1 cellular context compared by ENCODE assay signal in the genomic region with DNA sequence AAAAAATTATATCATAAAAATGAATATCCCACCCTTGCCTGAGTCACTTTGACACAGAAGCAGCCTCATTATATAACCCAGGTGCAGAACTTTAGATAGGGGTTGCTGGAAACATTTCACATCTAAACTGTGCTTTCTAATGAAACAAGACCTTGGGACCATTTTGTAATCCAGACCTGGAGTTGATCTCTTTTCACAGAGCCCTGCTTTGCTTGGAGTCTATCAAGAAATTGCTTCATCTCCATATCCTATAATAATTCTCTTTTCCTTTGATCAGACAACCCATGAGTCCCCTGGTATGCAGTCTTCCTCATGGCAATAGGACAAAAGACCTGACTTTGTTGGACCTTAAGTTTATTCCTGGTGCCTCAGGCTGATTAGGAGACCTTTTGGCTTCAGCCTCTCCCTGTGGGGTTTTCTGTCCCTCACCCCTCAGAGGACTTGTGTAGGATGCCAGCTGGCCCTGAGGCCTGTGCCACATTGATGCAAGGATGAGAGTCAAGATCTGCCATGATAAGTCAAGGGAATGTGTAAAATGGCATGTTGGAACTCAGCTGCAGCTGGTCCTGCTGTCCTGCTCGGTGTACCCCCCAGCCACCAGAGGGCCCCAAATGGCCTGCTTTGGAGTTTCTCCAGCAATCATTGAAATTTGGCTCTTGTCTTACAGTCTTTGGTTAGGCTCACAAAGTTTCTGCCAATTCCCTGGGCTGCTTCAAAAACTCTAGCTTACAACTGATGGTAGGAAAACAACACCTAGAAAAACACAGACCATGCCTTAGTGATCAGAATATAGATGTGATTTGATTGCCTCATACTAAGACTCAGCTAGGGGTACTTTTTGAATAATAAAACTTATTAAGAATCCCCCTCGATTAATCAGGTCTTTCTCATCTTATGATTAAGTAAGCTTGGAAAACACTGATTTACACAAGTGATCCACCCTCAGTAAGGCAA.
TF ChIP-seq lines count a peak whose summit lies in the region.

No MANE protein-coding gene starts in this region.

TF ChIP-seq in GM23338, 12 proteins besides CTCF, POLR2A, EP300 and RAD21 (continued from another document):
- no peak for TF ChIP-seq ZNF462 (CRISPR knock-in tag; IDR thresholded peaks at IDR 0.05)
- TF ChIP-seq ZNF114 (CRISPR knock-in tag; IDR thresholded peaks at IDR 0.05): no peak
- TF ChIP-seq EZH2phosphoT487 (IDR thresholded peaks at IDR 0.05; ENCODE audit: unreplicated experiment): no peak
- no peak for TF ChIP-seq POLR2AphosphoS5 (IDR thresholded peaks at IDR 0.05; ENCODE audit: low read depth)
- TF ChIP-seq, protein P1, sequence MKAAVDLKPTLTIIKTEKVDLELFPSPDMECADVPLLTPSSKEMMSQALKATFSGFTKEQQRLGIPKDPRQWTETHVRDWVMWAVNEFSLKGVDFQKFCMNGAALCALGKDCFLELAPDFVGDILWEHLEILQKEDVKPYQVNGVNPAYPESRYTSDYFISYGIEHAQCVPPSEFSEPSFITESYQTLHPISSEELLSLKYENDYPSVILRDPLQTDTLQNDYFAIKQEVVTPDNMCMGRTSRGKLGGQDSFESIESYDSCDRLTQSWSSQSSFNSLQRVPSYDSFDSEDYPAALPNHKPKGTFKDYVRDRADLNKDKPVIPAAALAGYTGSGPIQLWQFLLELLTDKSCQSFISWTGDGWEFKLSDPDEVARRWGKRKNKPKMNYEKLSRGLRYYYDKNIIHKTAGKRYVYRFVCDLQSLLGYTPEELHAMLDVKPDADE (IDR thresholded peaks at IDR 0.05): no peak
